Comparison of ENCODE assay signal across 1 cellular context in the genomic region with DNA sequence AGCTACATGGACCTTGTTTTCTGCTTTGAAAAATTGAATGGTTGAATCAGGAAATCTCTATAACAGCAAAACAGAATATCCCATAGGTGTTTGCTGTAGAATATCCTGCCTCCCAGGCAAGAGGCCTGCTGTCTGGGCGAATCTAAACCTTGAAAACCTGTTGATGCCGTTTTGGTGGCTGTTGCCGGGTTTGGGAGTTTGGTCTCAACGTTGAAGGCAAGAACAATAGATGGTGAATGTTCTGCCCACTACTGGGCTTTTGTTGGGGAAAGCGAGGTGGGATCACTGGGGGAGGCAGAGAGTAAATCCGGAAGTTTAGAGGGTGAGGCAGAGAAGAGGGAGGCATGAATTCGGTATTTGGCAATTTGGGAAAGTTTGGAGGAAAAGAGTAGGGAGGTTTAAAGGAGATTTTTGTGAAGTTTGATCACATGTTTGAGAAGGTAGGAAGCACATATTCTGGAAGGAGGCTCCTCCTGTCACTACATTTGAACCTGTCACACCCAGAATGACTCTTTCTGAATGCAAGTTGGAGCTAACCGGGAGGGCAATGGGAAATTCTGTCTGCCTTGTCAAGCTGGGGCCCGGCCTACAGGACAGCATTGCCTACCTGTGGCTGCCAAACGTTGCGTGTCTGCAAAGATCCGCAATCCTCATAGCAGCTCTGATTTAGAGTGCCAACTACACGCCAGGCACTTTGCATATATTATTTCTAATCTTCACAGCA.
A peak's percentile ranks its signal among the peaks of the same experiment; 100 is the strongest.
TF ChIP-seq lines count a peak whose summit lies in the region.

No MANE protein-coding gene starts in this region.

TF ChIP-seq in H1, 55 proteins besides CTCF, POLR2A, EP300 and RAD21:
- TF ChIP-seq EZH2 (IDR thresholded peaks at IDR 0.05; ENCODE audit: low read depth, low read length, severe bottlenecking) (no peak), ASH2L (IDR thresholded peaks at IDR 0.05; ENCODE audit: low read length) (peak; percentile 32), HDAC2 (IDR thresholded peaks at IDR 0.05; ENCODE audit: borderline replicate concordance in 1 of 2, low read depth in 2 of 2, low read length in 2 of 2) (0 out of 4 replicates have a peak, but pooled peaks of 1 of the 2 experiments have one; percentile 11), SP2 (IDR thresholded peaks at IDR 0.05; ENCODE audit: low read length) (no peak), CBX8 (IDR thresholded peaks at IDR 0.05; ENCODE audit: borderline replicate concordance, low read depth, low read length) (no peak)
